In the genomic region with DNA sequence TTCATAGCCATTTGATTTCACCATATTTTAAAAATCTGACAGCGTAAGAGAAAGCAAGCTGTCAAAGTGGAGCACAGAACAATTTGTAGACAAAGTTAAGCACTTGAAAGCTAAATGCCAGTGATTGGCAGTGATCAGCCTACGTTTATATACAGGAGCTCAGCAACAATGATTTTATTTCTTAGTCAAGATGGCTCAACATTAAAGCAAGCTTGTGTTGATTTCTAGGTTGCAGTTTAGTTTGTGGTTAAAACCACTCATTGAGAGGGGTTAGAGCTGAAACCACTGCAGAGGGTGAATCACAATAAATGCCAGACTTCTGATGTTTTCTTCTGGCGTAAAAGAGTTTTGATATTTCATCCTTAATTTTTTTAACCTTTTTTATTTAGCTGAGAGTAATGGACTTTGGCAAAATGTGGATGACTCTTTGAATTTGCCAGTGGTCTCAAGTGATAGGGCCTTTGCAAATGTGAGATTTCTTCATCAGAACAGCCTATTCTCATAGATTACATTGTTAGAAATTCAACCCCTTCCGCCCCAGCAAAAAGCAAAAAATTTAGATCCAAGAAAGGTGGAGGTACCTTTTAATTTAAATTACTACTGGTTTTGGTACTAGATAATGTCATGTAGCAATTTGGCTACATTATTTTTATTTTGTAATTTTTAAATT, we compare ENCODE assay signal across 9 cellular contexts.
DNase-seq lines count a peak whose midpoint lies in the region; ATAC-seq, FAIRE-seq and TF ChIP-seq lines count a peak whose summit lies in the region.
"Had no signal": no experiment of that assay in that cellular context is flagged by ENCODE, and none has a peak within 500 bp of the region (broad histone marks: within the 10 kb centered on the region; RNA-seq: fewer than 3 reads in every experiment).

No MANE protein-coding gene starts in this region.

- H3F3A ChIP-seq in smooth muscle cell (ENCODE audit: low read depth), result no peaks in the 10 kb centered on the region

- H3K36me3 ChIP-seq in KMS-11 (ENCODE audit: insufficient read depth) (no peaks in the 10 kb centered on the region), bronchial epithelial cell (ENCODE audit: control insufficient read depth, insufficient read depth, low read length) (no peaks in the 10 kb centered on the region), smooth muscle cell (ENCODE audit: low read depth) (peaks cover under 1% of the 10 kb centered on the region)

- H3K4me3 Mint-ChIP-seq in activated T-cell treated with anti-CD3 and anti-CD28 coated beads, Interleukin-2, amount 50 U/mL, for 4 hours, result peak overlapping the region; percentile 50

- H3K4me3 ChIP-seq in KMS-11 (IDR thresholded peaks at IDR 0.05; ENCODE audit: insufficient read depth, low read depth, low read length), result no peak overlapping the region
- no peak overlapping the region for H3K4me3 ChIP-seq in bronchial epithelial cell (ENCODE audit: low read depth, low read length)
- H3K4me3 ChIP-seq in smooth muscle cell, result no peak overlapping the region

- no peak for FAIRE-seq in bronchial epithelial cell (lab: Jason Lieb, UNC)
- FAIRE-seq: endothelial cell of umbilical vein had no signal

- ATAC-seq in activated T-cell treated with anti-CD3 and anti-CD28 coated beads, Interleukin-2, amount 50 U/mL, for 4 hours, result peak; percentile 100
- no peak for ATAC-seq in GM21576 (IDR thresholded peaks at IDR 0.05; ENCODE audit: unreplicated experiment)

- H2AFZ ChIP-seq in KMS-11 (ENCODE audit: low read depth), result no peak overlapping the region
- no peak overlapping the region for H2AFZ ChIP-seq in smooth muscle cell (ENCODE audit: low read depth)

- peaks cover 34% of the 10 kb centered on the region for H3K4me1 Mint-ChIP-seq in activated T-cell treated with anti-CD3 and anti-CD28 coated beads, Interleukin-2, amount 50 U/mL, for 4 hours (ENCODE audit: low read depth)

- peak overlapping the region; percentile 13; the same call in 1 of the 2 replicates for H3K9ac ChIP-seq in KMS-11
- no peak overlapping the region for H3K9ac ChIP-seq in smooth muscle cell (ENCODE audit: low read depth)

- H3K4me2 ChIP-seq in KMS-11, result peak overlapping the region; percentile 82
- peak overlapping the region; percentile 62 for H3K4me2 ChIP-seq in smooth muscle cell

- no peaks in the 10 kb centered on the region for H3K27me3 ChIP-seq in KMS-11 (ENCODE audit: insufficient read depth, low read depth)
- H3K27me3 ChIP-seq in bronchial epithelial cell (ENCODE audit: control insufficient read depth, insufficient read depth, low read length), result no peaks in the 10 kb centered on the region
- no peaks in the 10 kb centered on the region for H3K27me3 ChIP-seq in smooth muscle cell (ENCODE audit: low read depth)

- no peaks in the 10 kb centered on the region for H3K9me3 Mint-ChIP-seq in activated T-cell treated with anti-CD3 and anti-CD28 coated beads, Interleukin-2, amount 50 U/mL, for 4 hours

- 59% methylated on average over 4 of the region's 4 CpGs for WGBS in smooth muscle cell (ENCODE audit: low lambda C conversion rate)

- H3K27me3 Mint-ChIP-seq in activated T-cell treated with anti-CD3 and anti-CD28 coated beads, Interleukin-2, amount 50 U/mL, for 4 hours (ENCODE audit: low read depth), result no peaks in the 10 kb centered on the region

- no peaks in the 10 kb centered on the region for H3K9me3 ChIP-seq in smooth muscle cell (replicated peaks; ENCODE audit: low read depth)

- H4K20me1 ChIP-seq in KMS-11 (ENCODE audit: insufficient read depth) (no peaks in the 10 kb centered on the region), smooth muscle cell (ENCODE audit: low read depth) (peaks cover 85% of the 10 kb centered on the region)

- peaks cover 62% of the 10 kb centered on the region for H3K4me1 ChIP-seq in KMS-11 (ENCODE audit: low read depth, poor library complexity, severe bottlenecking)
- peaks cover 12% of the 10 kb centered on the region for H3K4me1 ChIP-seq in smooth muscle cell (ENCODE audit: low read depth)

- peaks cover 32% of the 10 kb centered on the region for H3K36me3 Mint-ChIP-seq in activated T-cell treated with anti-CD3 and anti-CD28 coated beads, Interleukin-2, amount 50 U/mL, for 4 hours (ENCODE audit: insufficient read depth)

- H3K27ac ChIP-seq in KMS-11 (peak overlapping the region; percentile 65), smooth muscle cell (ENCODE audit: low read depth) (peak overlapping the region; percentile 24)

- H3K79me2 ChIP-seq in KMS-11 (ENCODE audit: insufficient read depth, low read depth) (peaks cover 36% of the 10 kb centered on the region), smooth muscle cell (ENCODE audit: low read depth) (peaks cover 43% of the 10 kb centered on the region)

- TF ChIP-seq CTCF in KMS-11 (conservative IDR thresholded peaks at IDR 0.05; ENCODE audit: low read depth, low read length) (no peak), bronchial epithelial cell (IDR thresholded peaks at IDR 0.05; ENCODE audit: insufficient read depth, low read length, severe bottlenecking) (no peak), smooth muscle cell (IDR thresholded peaks at IDR 0.05; ENCODE audit: borderline replicate concordance, insufficient read depth, poor library complexity, severe bottlenecking) (no peak)

- DNase-seq in activated T-cell treated with anti-CD3 and anti-CD28 coated beads, Interleukin-2, amount 50 U/mL, for 4 hours, result no peak
- no peak for DNase-seq in activated T-cell treated with anti-CD3 and anti-CD28 coated beads, Interleukin-2, amount 50 U/mL, for 1 hour
- peak; percentile 71 for DNase-seq in bronchial epithelial cell (ENCODE audit: low read depth)
- no peak for DNase-seq in smooth muscle cell (lab: John Stamatoyannopoulos, UW; ENCODE audit: unreplicated experiment)
- no peak for DNase-seq in NCI-H2171 (lab: John Stamatoyannopoulos, UW)
- DNase-seq in HuH-7.5 (ENCODE audit: low spot score), result no peak
